In the genomic region with DNA sequence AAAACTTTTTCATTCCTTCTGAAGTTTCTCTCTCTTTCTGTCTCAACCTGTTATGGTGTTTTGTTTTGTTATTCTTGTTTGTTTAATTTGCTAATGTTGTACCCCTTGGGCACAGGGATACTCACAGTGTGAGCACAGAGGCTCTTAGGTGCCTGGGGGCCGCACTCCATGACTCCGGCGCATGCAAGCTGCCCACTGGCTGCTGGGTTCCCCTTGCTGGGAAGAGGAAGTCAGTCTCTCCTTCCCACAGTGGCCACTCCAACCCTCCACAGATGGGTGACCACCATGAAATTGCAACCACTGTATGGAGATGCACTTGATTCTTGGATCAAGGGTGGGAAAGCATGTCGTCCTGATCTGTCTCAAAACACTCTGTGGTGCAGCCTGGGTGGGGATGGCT, we compare ENCODE assay signal across 21 cellular contexts. TPM values are rescaled to one million over a fixed set of nuclear protein-coding genes. Genes with fewer than 3 reads are reported as not detected.
A peak's percentile ranks its signal among the peaks of the same experiment; 100 is the strongest.
DNase-seq lines count a peak whose midpoint lies in the region; ATAC-seq and TF ChIP-seq lines count a peak whose summit lies in the region.
"Had no signal": no experiment of that assay in that cellular context is flagged by ENCODE, and none has a peak within 500 bp of the region (broad histone marks: within the 10 kb centered on the region; RNA-seq: fewer than 3 reads in every experiment).

No MANE protein-coding gene starts in this region.

- peaks cover 0 to 10% (median 0%) of the 10 kb centered on the region in 11 experiments; a peak in 2 of 22 replicates for H4K20me1 ChIP-seq in BLaER1 treated with 17β-estradiol and CSF1 and Interleukin-3, amounts not matched to agents 10 nM and 100 nM
- no peaks in the 10 kb centered on the region for H4K20me1 ChIP-seq in Loucy (ENCODE audit: insufficient read depth, low read length, poor library complexity, severe bottlenecking)

- H3K4me3 Mint-ChIP-seq in stimulated activated memory B cell treated with anti-CD40 and anti-IgM and Interleukin-4, amounts not matched to agents 10 μg/mL and 1 μg/mL and 100 μg/mL, for 72 hours: no peak overlapping the region
- H3K4me3 Mint-ChIP-seq: GM23338, H9 had no signal

- peak overlapping the region; percentile 15 for H3K27ac Mint-ChIP-seq in stimulated activated memory B cell treated with anti-CD40 and anti-IgM and Interleukin-4, amounts not matched to agents 10 μg/mL and 1 μg/mL and 100 μg/mL, for 72 hours
- H3K27ac Mint-ChIP-seq: CD4-positive, CD25-positive, alpha-beta regulatory T cell; GM23338; H9 had no signal

- ATAC-seq in stimulated activated memory B cell treated with anti-CD40 and anti-IgM and Interleukin-4, amounts not matched to agents 10 μg/mL and 1 μg/mL and 100 μg/mL, for 72 hours: no peak
- ATAC-seq in HG03432 (IDR thresholded peaks at IDR 0.05; ENCODE audit: unreplicated experiment): no peak
- ATAC-seq: GM23338, Right ventricle myocardium inferior had no signal

- no peak overlapping the region for H2AFZ ChIP-seq in Loucy (ENCODE audit: low read length)
- H2AFZ ChIP-seq: PC-9 had no signal

- peaks cover 4% of the 10 kb centered on the region for H3K9me3 Mint-ChIP-seq in stimulated activated memory B cell treated with anti-CD40 and anti-IgM and Interleukin-4, amounts not matched to agents 10 μg/mL and 1 μg/mL and 100 μg/mL, for 72 hours
- H3K9me3 Mint-ChIP-seq: GM23338, H9 had no signal

- peaks cover 0 to 84% (median 0%) of the 10 kb centered on the region in 11 experiments; a peak in 6 of 22 replicates for H3K27me3 ChIP-seq in BLaER1 treated with 17β-estradiol and CSF1 and Interleukin-3, amounts not matched to agents 10 nM and 100 nM
- no peaks in the 10 kb centered on the region for H3K27me3 ChIP-seq in Loucy (ENCODE audit: insufficient read depth, low read length, poor library complexity, severe bottlenecking)
- H3K27me3 ChIP-seq: SJCRH30 had no signal

- peak overlapping the region in 9 of 11 experiments; percentile 71 to 93 (median 79); a peak in 18 of 22 replicates for H3K4me2 ChIP-seq in BLaER1 treated with 17β-estradiol and CSF1 and Interleukin-3, amounts not matched to agents 10 nM and 100 nM
- H3K4me2 ChIP-seq in Loucy (ENCODE audit: low read depth, low read length, poor library complexity, severe bottlenecking): peak overlapping the region; percentile 78
- H3K4me2 ChIP-seq: GM23338, PC-9 had no signal

- H3K27ac ChIP-seq in BLaER1 treated with 17β-estradiol and CSF1 and Interleukin-3, amounts not matched to agents 10 nM and 100 nM: no peak overlapping the region; a peak in 1 of 22 replicates
- H3K27ac ChIP-seq: PC-9, SJCRH30 had no signal

- H3K4me1 Mint-ChIP-seq in stimulated activated memory B cell treated with anti-CD40 and anti-IgM and Interleukin-4, amounts not matched to agents 10 μg/mL and 1 μg/mL and 100 μg/mL, for 72 hours: peaks cover 39% of the 10 kb centered on the region
- H3K4me1 Mint-ChIP-seq: GM23338, H9 had no signal

- H3K36me3 Mint-ChIP-seq in stimulated activated memory B cell treated with anti-CD40 and anti-IgM and Interleukin-4, amounts not matched to agents 10 μg/mL and 1 μg/mL and 100 μg/mL, for 72 hours: no peaks in the 10 kb centered on the region
- H3K36me3 Mint-ChIP-seq: CD4-positive, CD25-positive, alpha-beta regulatory T cell had no signal

- peaks cover 5% of the 10 kb centered on the region; the same call in 1 of the 2 replicates for H3F3A ChIP-seq in Loucy (ENCODE audit: low read depth)

- H3K79me2 ChIP-seq in Loucy (ENCODE audit: insufficient read depth, low read length): no peaks in the 10 kb centered on the region

- H3K27me3 Mint-ChIP-seq in stimulated activated memory B cell treated with anti-CD40 and anti-IgM and Interleukin-4, amounts not matched to agents 10 μg/mL and 1 μg/mL and 100 μg/mL, for 72 hours: no peaks in the 10 kb centered on the region

- peaks cover 38 to 57% (median 48%) of the 10 kb centered on the region in 10 experiments for H3K4me1 ChIP-seq in BLaER1 treated with 17β-estradiol and CSF1 and Interleukin-3, amounts not matched to agents 10 nM and 100 nM
- peaks cover 58% of the 10 kb centered on the region for H3K4me1 ChIP-seq in Loucy (ENCODE audit: insufficient read depth, low read length, poor library complexity, severe bottlenecking)
- H3K4me1 ChIP-seq: SJCRH30 had no signal

- no peak overlapping the region for H3K4me3 ChIP-seq in BLaER1 treated with 17β-estradiol and CSF1 and Interleukin-3, amounts not matched to agents 10 nM and 100 nM
- H3K4me3 ChIP-seq in Loucy (ENCODE audit: low read length, poor library complexity, severe bottlenecking): no peak overlapping the region
- H3K4me3 ChIP-seq: GM23338, PC-9, SJCRH30 had no signal

- no peaks in the 10 kb centered on the region for H3K36me3 ChIP-seq in BLaER1 treated with 17β-estradiol and CSF1 and Interleukin-3, amounts not matched to agents 10 nM and 100 nM
- H3K36me3 ChIP-seq in Loucy (ENCODE audit: insufficient read depth, low read length): no peaks in the 10 kb centered on the region
- H3K36me3 ChIP-seq: SJCRH30 had no signal

- peaks cover 0 to 15% (median 4%) of the 10 kb centered on the region in 11 experiments; a peak in 17 of 22 replicates for H3K9me3 ChIP-seq in BLaER1 treated with 17β-estradiol and CSF1 and Interleukin-3, amounts not matched to agents 10 nM and 100 nM (replicated peaks in 1 of 11)
- H3K9me3 ChIP-seq in Loucy (ENCODE audit: insufficient read depth, low read depth, low read length): no peaks in the 10 kb centered on the region
- H3K9me3 ChIP-seq: SJCRH30 had no signal

- no peak for TF ChIP-seq CTCF in Loucy (conservative IDR thresholded peaks at IDR 0.05; ENCODE audit: low read length)

- no peaks in the 10 kb centered on the region for H3K9me2 ChIP-seq in Loucy (replicated peaks; ENCODE audit: low read depth, low read length)

- H3K9ac ChIP-seq in BLaER1 treated with 17β-estradiol and CSF1 and Interleukin-3, amounts not matched to agents 10 nM and 100 nM: no peak overlapping the region
- H3K9ac ChIP-seq in Loucy (ENCODE audit: low read depth, low read length, poor library complexity, severe bottlenecking): no peak overlapping the region

- DNase-seq in Ammon's horn (ENCODE audit: low spot score): peak; percentile 20
- DNase-seq in dermis blood vessel endothelial cell: no peak
- no peak for DNase-seq in NCI-H524 treated with DMSO at 0.1 percent for 48 hours (lab: John Stamatoyannopoulos, UW)
- DNase-seq: CD4-positive, CD25-positive, alpha-beta regulatory T cell; DMS153; H9; NCI-H1048; NCI-H1417; NCI-H1694; NCI-H2029 treated with DMSO at 0.1 percent for 48 hours; NCI-H446 treated with DMSO at 0.1 percent for 48 hours; NCI-H526 treated with DMSO at 0.1 percent for 48 hours; PC-9; SJCRH30 had no signal

RNA-seq across cellular contexts. Expression of gene CD1A, which starts 4.6 kb away (rescaled TPM):
- total RNA-seq in dermis blood vessel endothelial cell: not detected in 2 replicates
- total RNA-seq: CD4-positive, CD25-positive, alpha-beta regulatory T cell; GM23338; H9; PC-9; Right ventricle myocardium inferior; RPMI7951; SJCRH30 had no signal

RNA-seq across cellular contexts. Expression of gene CD1C, which starts 40.1 kb away (rescaled TPM):
- not detected in 2 replicates for total RNA-seq in dermis blood vessel endothelial cell
- total RNA-seq: CD4-positive, CD25-positive, alpha-beta regulatory T cell; GM23338; H9; PC-9; RPMI7951; SJCRH30 had no signal
